Comparison of ENCODE assay signal across 1 cellular context in the genomic region with DNA sequence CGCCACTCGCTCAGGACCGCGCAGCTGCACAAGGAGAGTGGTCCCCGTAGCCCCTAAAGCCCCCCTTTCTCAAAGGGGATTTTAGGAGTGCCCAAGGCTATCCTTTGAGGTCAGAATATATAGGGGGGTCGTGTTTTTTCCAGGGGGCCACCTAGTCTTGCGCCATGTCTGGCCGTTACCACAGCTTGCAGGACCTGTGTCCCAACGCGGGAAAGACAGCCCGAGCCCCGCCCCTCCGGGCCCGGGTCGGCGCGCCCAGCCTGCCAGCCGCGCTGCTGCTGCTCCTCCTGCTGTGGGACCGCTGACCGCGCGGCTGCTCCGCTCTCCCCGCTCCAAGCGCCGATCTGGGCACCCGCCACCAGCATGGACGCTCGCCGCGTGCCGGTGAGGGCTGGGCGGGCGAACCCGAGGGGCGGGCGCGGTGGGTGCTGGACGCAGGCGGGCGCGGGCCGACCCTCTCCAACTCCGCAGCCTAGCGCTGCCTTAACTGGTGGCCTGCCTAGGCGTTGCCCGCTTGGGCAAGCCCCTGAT.
TF ChIP-seq lines count a peak whose summit lies in the region.

A gene (plus strand): TSS at position 272 of the 531 bp plus-strand sequence. CDS start 92 bp downstream, at position 364.

TF ChIP-seq in K562, 482 proteins besides CTCF, POLR2A, EP300 and RAD21 (continued from another document and continues in another):
- no peak for TF ChIP-seq NCOA4 (IDR thresholded peaks at IDR 0.05; ENCODE audit: partially characterized antibody)
- TF ChIP-seq KLF1 (tag; IDR thresholded peaks at IDR 0.05), result peak; percentile 69; the same call in 1 of the 2 replicates
- TF ChIP-seq NCOR1 (IDR thresholded peaks at IDR 0.05), result peak; percentile 46
- 0 out of 2 replicates have a peak, but pooled peaks have one; percentile 24 for TF ChIP-seq HDAC8 (tag; IDR thresholded peaks at IDR 0.05)
- TF ChIP-seq, protein P1, sequence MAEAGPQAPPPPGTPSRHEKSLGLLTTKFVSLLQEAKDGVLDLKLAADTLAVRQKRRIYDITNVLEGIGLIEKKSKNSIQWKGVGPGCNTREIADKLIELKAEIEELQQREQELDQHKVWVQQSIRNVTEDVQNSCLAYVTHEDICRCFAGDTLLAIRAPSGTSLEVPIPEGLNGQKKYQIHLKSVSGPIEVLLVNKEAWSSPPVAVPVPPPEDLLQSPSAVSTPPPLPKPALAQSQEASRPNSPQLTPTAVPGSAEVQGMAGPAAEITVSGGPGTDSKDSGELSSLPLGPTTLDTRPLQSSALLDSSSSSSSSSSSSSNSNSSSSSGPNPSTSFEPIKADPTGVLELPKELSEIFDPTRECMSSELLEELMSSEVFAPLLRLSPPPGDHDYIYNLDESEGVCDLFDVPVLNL (CRISPR knock-in tag; IDR thresholded peaks at IDR 0.05; ENCODE audit: low read depth), result peak; percentile 93
- TF ChIP-seq PTBP1 (IDR thresholded peaks at IDR 0.05; ENCODE audit: low read depth, low read length), result no peak
- TF ChIP-seq RBM25 (IDR thresholded peaks at IDR 0.05; ENCODE audit: low read depth, low read length, severe bottlenecking), result peak; percentile 77
- peak in 1 of 2 experiments; percentile 99; a peak in 2 of 4 replicates for TF ChIP-seq ARNT (IDR thresholded peaks at IDR 0.05)
- TF ChIP-seq, protein P2, sequence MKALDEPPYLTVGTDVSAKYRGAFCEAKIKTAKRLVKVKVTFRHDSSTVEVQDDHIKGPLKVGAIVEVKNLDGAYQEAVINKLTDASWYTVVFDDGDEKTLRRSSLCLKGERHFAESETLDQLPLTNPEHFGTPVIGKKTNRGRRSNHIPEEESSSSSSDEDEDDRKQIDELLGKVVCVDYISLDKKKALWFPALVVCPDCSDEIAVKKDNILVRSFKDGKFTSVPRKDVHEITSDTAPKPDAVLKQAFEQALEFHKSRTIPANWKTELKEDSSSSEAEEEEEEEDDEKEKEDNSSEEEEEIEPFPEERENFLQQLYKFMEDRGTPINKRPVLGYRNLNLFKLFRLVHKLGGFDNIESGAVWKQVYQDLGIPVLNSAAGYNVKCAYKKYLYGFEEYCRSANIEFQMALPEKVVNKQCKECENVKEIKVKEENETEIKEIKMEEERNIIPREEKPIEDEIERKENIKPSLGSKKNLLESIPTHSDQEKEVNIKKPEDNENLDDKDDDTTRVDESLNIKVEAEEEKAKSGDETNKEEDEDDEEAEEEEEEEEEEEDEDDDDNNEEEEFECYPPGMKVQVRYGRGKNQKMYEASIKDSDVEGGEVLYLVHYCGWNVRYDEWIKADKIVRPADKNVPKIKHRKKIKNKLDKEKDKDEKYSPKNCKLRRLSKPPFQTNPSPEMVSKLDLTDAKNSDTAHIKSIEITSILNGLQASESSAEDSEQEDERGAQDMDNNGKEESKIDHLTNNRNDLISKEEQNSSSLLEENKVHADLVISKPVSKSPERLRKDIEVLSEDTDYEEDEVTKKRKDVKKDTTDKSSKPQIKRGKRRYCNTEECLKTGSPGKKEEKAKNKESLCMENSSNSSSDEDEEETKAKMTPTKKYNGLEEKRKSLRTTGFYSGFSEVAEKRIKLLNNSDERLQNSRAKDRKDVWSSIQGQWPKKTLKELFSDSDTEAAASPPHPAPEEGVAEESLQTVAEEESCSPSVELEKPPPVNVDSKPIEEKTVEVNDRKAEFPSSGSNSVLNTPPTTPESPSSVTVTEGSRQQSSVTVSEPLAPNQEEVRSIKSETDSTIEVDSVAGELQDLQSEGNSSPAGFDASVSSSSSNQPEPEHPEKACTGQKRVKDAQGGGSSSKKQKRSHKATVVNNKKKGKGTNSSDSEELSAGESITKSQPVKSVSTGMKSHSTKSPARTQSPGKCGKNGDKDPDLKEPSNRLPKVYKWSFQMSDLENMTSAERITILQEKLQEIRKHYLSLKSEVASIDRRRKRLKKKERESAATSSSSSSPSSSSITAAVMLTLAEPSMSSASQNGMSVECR (CRISPR knock-in tag; IDR thresholded peaks at IDR 0.05), result peak; percentile 79
- TF ChIP-seq, protein P3, sequence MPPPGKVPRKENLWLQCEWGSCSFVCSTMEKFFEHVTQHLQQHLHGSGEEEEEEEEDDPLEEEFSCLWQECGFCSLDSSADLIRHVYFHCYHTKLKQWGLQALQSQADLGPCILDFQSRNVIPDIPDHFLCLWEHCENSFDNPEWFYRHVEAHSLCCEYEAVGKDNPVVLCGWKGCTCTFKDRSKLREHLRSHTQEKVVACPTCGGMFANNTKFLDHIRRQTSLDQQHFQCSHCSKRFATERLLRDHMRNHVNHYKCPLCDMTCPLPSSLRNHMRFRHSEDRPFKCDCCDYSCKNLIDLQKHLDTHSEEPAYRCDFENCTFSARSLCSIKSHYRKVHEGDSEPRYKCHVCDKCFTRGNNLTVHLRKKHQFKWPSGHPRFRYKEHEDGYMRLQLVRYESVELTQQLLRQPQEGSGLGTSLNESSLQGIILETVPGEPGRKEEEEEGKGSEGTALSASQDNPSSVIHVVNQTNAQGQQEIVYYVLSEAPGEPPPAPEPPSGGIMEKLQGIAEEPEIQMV (tag; conservative IDR thresholded peaks at IDR 0.05; ENCODE audit: low read depth), result no peak
- TF ChIP-seq, protein P4, sequence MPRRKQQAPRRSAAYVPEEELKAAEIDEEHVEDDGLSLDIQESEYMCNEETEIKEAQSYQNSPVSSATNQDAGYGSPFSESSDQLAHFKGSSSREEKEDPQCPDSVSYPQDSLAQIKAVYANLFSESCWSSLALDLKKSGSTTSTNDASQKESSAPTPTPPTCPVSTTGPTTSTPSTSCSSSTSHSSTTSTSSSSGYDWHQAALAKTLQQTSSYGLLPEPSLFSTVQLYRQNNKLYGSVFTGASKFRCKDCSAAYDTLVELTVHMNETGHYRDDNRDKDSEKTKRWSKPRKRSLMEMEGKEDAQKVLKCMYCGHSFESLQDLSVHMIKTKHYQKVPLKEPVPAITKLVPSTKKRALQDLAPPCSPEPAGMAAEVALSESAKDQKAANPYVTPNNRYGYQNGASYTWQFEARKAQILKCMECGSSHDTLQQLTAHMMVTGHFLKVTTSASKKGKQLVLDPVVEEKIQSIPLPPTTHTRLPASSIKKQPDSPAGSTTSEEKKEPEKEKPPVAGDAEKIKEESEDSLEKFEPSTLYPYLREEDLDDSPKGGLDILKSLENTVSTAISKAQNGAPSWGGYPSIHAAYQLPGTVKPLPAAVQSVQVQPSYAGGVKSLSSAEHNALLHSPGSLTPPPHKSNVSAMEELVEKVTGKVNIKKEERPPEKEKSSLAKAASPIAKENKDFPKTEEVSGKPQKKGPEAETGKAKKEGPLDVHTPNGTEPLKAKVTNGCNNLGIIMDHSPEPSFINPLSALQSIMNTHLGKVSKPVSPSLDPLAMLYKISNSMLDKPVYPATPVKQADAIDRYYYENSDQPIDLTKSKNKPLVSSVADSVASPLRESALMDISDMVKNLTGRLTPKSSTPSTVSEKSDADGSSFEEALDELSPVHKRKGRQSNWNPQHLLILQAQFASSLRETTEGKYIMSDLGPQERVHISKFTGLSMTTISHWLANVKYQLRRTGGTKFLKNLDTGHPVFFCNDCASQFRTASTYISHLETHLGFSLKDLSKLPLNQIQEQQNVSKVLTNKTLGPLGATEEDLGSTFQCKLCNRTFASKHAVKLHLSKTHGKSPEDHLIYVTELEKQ (CRISPR knock-in tag; IDR thresholded peaks at IDR 0.05), result peak; percentile 28; the same call in 1 of the 2 replicates
- TF ChIP-seq, protein P5, sequence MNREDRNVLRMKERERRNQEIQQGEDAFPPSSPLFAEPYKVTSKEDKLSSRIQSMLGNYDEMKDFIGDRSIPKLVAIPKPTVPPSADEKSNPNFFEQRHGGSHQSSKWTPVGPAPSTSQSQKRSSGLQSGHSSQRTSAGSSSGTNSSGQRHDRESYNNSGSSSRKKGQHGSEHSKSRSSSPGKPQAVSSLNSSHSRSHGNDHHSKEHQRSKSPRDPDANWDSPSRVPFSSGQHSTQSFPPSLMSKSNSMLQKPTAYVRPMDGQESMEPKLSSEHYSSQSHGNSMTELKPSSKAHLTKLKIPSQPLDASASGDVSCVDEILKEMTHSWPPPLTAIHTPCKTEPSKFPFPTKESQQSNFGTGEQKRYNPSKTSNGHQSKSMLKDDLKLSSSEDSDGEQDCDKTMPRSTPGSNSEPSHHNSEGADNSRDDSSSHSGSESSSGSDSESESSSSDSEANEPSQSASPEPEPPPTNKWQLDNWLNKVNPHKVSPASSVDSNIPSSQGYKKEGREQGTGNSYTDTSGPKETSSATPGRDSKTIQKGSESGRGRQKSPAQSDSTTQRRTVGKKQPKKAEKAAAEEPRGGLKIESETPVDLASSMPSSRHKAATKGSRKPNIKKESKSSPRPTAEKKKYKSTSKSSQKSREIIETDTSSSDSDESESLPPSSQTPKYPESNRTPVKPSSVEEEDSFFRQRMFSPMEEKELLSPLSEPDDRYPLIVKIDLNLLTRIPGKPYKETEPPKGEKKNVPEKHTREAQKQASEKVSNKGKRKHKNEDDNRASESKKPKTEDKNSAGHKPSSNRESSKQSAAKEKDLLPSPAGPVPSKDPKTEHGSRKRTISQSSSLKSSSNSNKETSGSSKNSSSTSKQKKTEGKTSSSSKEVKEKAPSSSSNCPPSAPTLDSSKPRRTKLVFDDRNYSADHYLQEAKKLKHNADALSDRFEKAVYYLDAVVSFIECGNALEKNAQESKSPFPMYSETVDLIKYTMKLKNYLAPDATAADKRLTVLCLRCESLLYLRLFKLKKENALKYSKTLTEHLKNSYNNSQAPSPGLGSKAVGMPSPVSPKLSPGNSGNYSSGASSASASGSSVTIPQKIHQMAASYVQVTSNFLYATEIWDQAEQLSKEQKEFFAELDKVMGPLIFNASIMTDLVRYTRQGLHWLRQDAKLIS (CRISPR knock-in tag; IDR thresholded peaks at IDR 0.05), result peak; percentile 87; the same call in 1 of the 2 replicates
- peak; percentile 37 for TF ChIP-seq HNRNPK (IDR thresholded peaks at IDR 0.05; ENCODE audit: low read depth, low read length, poor library complexity, severe bottlenecking)
- TF ChIP-seq STAT5A (IDR thresholded peaks at IDR 0.05; ENCODE audit: borderline replicate concordance, low read length), result no peak
- TF ChIP-seq RBFOX2 (IDR thresholded peaks at IDR 0.05; ENCODE audit: low read depth, low read length), result peak; percentile 93
- TF ChIP-seq, protein P6, sequence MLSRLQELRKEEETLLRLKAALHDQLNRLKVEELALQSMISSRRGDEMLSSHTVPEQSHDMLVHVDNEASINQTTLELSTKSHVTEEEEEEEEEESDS (CRISPR knock-in tag; IDR thresholded peaks at IDR 0.05), result no peak
- peak; percentile 85; the same call in 1 of the 2 replicates for TF ChIP-seq KAT7 (CRISPR knock-in tag; IDR thresholded peaks at IDR 0.05; ENCODE audit: borderline replicate concordance)
- peak; percentile 88 for TF ChIP-seq FOXP1 (CRISPR knock-in tag; IDR thresholded peaks at IDR 0.05)
- TF ChIP-seq SMAD3 (CRISPR knock-in tag; conservative IDR thresholded peaks at IDR 0.05), result no peak
- peak; percentile 30 for TF ChIP-seq SMAD1 (IDR thresholded peaks at IDR 0.05; ENCODE audit: low read depth, low read length, partially characterized antibody)
- TF ChIP-seq, protein P7, sequence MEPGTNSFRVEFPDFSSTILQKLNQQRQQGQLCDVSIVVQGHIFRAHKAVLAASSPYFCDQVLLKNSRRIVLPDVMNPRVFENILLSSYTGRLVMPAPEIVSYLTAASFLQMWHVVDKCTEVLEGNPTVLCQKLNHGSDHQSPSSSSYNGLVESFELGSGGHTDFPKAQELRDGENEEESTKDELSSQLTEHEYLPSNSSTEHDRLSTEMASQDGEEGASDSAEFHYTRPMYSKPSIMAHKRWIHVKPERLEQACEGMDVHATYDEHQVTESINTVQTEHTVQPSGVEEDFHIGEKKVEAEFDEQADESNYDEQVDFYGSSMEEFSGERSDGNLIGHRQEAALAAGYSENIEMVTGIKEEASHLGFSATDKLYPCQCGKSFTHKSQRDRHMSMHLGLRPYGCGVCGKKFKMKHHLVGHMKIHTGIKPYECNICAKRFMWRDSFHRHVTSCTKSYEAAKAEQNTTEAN (CRISPR knock-in tag; IDR thresholded peaks at IDR 0.05), result peak; percentile 86
- TF ChIP-seq GATAD2B (IDR thresholded peaks at IDR 0.05; ENCODE audit: borderline replicate concordance), result 0 out of 2 replicates have a peak, but pooled peaks have one; percentile 36
- TF ChIP-seq CTBP1 (IDR thresholded peaks at IDR 0.05; ENCODE audit: borderline replicate concordance), result peak; percentile 67
- TF ChIP-seq KLF10 (CRISPR knock-in tag; IDR thresholded peaks at IDR 0.05), result no peak
- 0 out of 2 replicates have a peak, but pooled peaks have one; percentile 73 for TF ChIP-seq BRD4 (IDR thresholded peaks at IDR 0.05)
- no peak; the same call in 1 of the 2 replicates for TF ChIP-seq PURB (CRISPR knock-in tag; IDR thresholded peaks at IDR 0.05; ENCODE audit: low read depth)
- TF ChIP-seq EP400 (IDR thresholded peaks at IDR 0.05), result peak; percentile 96
- peak; percentile 17 for TF ChIP-seq HMGN3 (IDR thresholded peaks at IDR 0.05; ENCODE audit: borderline replicate concordance, extremely low read depth, insufficient read length, low read depth, low read length)
- TF ChIP-seq, protein P8, sequence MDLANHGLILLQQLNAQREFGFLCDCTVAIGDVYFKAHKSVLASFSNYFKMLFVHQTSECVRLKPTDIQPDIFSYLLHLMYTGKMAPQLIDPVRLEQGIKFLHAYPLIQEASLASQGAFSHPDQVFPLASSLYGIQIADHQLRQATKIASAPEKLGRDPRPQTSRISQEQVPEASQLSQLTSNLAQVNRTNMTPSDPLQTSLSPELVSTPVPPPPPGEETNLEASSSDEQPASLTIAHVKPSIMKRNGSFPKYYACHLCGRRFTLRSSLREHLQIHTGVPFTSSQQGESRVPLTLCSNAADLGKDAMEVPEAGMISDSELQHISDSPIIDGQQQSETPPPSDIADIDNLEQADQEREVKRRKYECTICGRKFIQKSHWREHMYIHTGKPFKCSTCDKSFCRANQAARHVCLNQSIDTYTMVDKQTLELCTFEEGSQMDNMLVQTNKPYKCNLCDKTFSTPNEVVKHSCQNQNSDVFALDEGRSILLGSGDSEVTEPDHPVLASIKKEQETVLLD (IDR thresholded peaks at IDR 0.05), result no peak
- TF ChIP-seq TEAD1 (CRISPR knock-in tag; IDR thresholded peaks at IDR 0.05), result peak in 1 of 2 experiments; percentile 86; a peak in 1 of 4 replicates
- peak; percentile 76 for TF ChIP-seq TAF9B (IDR thresholded peaks at IDR 0.05; ENCODE audit: partially characterized antibody)
- TF ChIP-seq ATF7 (IDR thresholded peaks at IDR 0.05), result peak; percentile 89
- TF ChIP-seq ETS2 (tag; IDR thresholded peaks at IDR 0.05; ENCODE audit: borderline replicate concordance, poor library complexity, severe bottlenecking), result no peak
- peak; percentile 81 for TF ChIP-seq SP1 (CRISPR knock-in tag; IDR thresholded peaks at IDR 0.05)
- peak; percentile 77; the same call in 1 of the 2 replicates for TF ChIP-seq ZNF263 (CRISPR knock-in tag; IDR thresholded peaks at IDR 0.05; ENCODE audit: borderline replicate concordance)
- peak; percentile 84; the same call in 1 of the 2 replicates for TF ChIP-seq LARP7 (IDR thresholded peaks at IDR 0.05)
- TF ChIP-seq, protein P9, sequence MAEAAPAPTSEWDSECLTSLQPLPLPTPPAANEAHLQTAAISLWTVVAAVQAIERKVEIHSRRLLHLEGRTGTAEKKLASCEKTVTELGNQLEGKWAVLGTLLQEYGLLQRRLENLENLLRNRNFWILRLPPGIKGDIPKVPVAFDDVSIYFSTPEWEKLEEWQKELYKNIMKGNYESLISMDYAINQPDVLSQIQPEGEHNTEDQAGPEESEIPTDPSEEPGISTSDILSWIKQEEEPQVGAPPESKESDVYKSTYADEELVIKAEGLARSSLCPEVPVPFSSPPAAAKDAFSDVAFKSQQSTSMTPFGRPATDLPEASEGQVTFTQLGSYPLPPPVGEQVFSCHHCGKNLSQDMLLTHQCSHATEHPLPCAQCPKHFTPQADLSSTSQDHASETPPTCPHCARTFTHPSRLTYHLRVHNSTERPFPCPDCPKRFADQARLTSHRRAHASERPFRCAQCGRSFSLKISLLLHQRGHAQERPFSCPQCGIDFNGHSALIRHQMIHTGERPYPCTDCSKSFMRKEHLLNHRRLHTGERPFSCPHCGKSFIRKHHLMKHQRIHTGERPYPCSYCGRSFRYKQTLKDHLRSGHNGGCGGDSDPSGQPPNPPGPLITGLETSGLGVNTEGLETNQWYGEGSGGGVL (CRISPR knock-in tag; IDR thresholded peaks at IDR 0.05), result no peak
- peak; percentile 90 for TF ChIP-seq FOXM1 (IDR thresholded peaks at IDR 0.05; ENCODE audit: low read depth)
- TF ChIP-seq FOXM1 (CRISPR knock-in tag; IDR thresholded peaks at IDR 0.05; ENCODE audit: low read depth), result peak; percentile 91; the same call in 1 of the 2 replicates
- 0 out of 2 replicates have a peak, but pooled peaks have one; percentile 59 for TF ChIP-seq BCOR (IDR thresholded peaks at IDR 0.05)
